ENCODE assay signal across 20 cellular contexts in the genomic region with DNA sequence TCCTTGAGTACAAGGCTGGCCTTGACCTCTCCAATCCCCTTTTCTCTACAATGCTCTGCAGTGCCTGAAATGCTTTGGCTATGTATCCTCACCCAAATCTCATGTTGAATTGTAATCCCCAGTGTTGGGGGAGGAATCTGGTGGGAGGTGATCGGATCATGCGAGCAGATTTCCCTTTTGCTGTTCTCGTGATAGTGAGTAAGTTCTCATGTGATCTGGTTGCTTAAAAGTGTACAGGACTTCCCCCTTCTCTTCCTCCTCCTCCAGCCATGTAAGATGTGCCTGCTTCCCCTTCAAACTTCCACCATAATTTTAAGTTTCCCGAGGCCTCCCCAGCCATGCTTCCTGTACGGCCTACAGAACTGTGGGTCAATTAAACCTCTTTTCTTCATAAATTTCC. TPM values are rescaled to one million over a fixed set of nuclear protein-coding genes. Genes with fewer than 3 reads are reported as not detected.
A peak's percentile ranks its signal among the peaks of the same experiment; 100 is the strongest.
DNase-seq lines count a peak whose midpoint lies in the region; ATAC-seq, FAIRE-seq and TF ChIP-seq lines count a peak whose summit lies in the region.
"Had no signal": no experiment of that assay in that cellular context is flagged by ENCODE, and none has a peak within 500 bp of the region (broad histone marks: within the 10 kb centered on the region; RNA-seq: fewer than 3 reads in every experiment).

No MANE protein-coding gene starts in this region.

- H3K36me3 ChIP-seq in suprapubic skin, result peaks cover 4% of the 10 kb centered on the region

- in situ Hi-C loops in SK-MEL-5 (cut with HindIII; ENCODE audit: low pct_unique_long_range_greater_than_20kb, low sequenced_read_pairs), result no loop called here

- no peaks in the 10 kb centered on the region for H3K9me3 ChIP-seq in suprapubic skin

- H3K27me3 ChIP-seq in suprapubic skin, result no peaks in the 10 kb centered on the region

- H3K9me3 Mint-ChIP-seq in effector memory CD8-positive, alpha-beta T cell, result no peaks in the 10 kb centered on the region
- H3K9me3 Mint-ChIP-seq in stimulated activated effector memory CD8-positive, alpha-beta T cell treated with anti-CD3 and anti-CD28 coated beads, Interleukin-12 subunit alpha, Interleukin-12 subunit beta, amount 100 ng/mL, for 72 hours, result no peaks in the 10 kb centered on the region
- H3K9me3 Mint-ChIP-seq in activated CD4-positive, alpha-beta memory T cell treated with anti-CD3 and anti-CD28 coated beads for 36 hours, result no peaks in the 10 kb centered on the region
- H3K9me3 Mint-ChIP-seq: CD4-positive, alpha-beta T cell; GM23338 had no signal

- peaks cover 3% of the 10 kb centered on the region for H3K36me3 Mint-ChIP-seq in effector memory CD8-positive, alpha-beta T cell (ENCODE audit: insufficient read depth)
- peaks cover 5% of the 10 kb centered on the region for H3K36me3 Mint-ChIP-seq in stimulated activated effector memory CD8-positive, alpha-beta T cell treated with anti-CD3 and anti-CD28 coated beads, Interleukin-12 subunit alpha, Interleukin-12 subunit beta, amount 100 ng/mL, for 72 hours
- H3K36me3 Mint-ChIP-seq in activated CD4-positive, alpha-beta memory T cell treated with anti-CD3 and anti-CD28 coated beads for 36 hours, result no peaks in the 10 kb centered on the region

- TF ChIP-seq CTCF in suprapubic skin (IDR thresholded peaks at IDR 0.05), result no peak

- no peak overlapping the region for H3K27ac ChIP-seq in suprapubic skin

- no peak overlapping the region for H3K4me3 Mint-ChIP-seq in effector memory CD8-positive, alpha-beta T cell
- no peak overlapping the region for H3K4me3 Mint-ChIP-seq in stimulated activated effector memory CD8-positive, alpha-beta T cell treated with anti-CD3 and anti-CD28 coated beads, Interleukin-12 subunit alpha, Interleukin-12 subunit beta, amount 100 ng/mL, for 72 hours
- H3K4me3 Mint-ChIP-seq in activated CD4-positive, alpha-beta memory T cell treated with anti-CD3 and anti-CD28 coated beads for 36 hours, result no peak overlapping the region
- H3K4me3 Mint-ChIP-seq: CD4-positive, alpha-beta T cell; GM23338 had no signal

- POLR2A ChIA-PET in activated CD4-positive, alpha-beta memory T cell treated with anti-CD3 and anti-CD28 coated beads for 36 hours (lab: Charles Lee), result no interaction called here

- H3K4me3 ChIP-seq in suprapubic skin, result no peak overlapping the region
- H3K4me3 ChIP-seq: GM12878, GM23338 had no signal

- H3K4me1 Mint-ChIP-seq in effector memory CD8-positive, alpha-beta T cell (ENCODE audit: low read depth in 2 of 2), result peaks cover 5 to 17% of the 10 kb centered on the region in 2 donors
- peaks cover 41% of the 10 kb centered on the region for H3K4me1 Mint-ChIP-seq in stimulated activated effector memory CD8-positive, alpha-beta T cell treated with anti-CD3 and anti-CD28 coated beads, Interleukin-12 subunit alpha, Interleukin-12 subunit beta, amount 100 ng/mL, for 72 hours
- peaks cover 12% of the 10 kb centered on the region for H3K4me1 Mint-ChIP-seq in activated CD4-positive, alpha-beta memory T cell treated with anti-CD3 and anti-CD28 coated beads for 36 hours (ENCODE audit: low read depth)

- H3K27ac Mint-ChIP-seq in effector memory CD8-positive, alpha-beta T cell, result peak overlapping the region; percentile 8 to 9
- peak overlapping the region; percentile 71 for H3K27ac Mint-ChIP-seq in stimulated activated effector memory CD8-positive, alpha-beta T cell treated with anti-CD3 and anti-CD28 coated beads, Interleukin-12 subunit alpha, Interleukin-12 subunit beta, amount 100 ng/mL, for 72 hours
- no peak overlapping the region for H3K27ac Mint-ChIP-seq in activated CD4-positive, alpha-beta memory T cell treated with anti-CD3 and anti-CD28 coated beads for 36 hours
- H3K27ac Mint-ChIP-seq: CD4-positive, alpha-beta T cell; GM23338 had no signal

- intact Hi-C loops in activated CD4-positive, alpha-beta memory T cell treated with anti-CD3 and anti-CD28 coated beads for 36 hours (cut with micrococcal nuclease), result no loop called here

- no peak for TF ChIP-seq EP300 in suprapubic skin (IDR thresholded peaks at IDR 0.05)

- DNase-seq in GM18507 (ENCODE audit: extremely low spot score, insufficient read length, low read depth), result no peak
- peak; percentile 61 for DNase-seq in SK-MEL-5 (ENCODE audit: low read depth, low spot score)
- no peak for DNase-seq in effector memory CD8-positive, alpha-beta T cell
- no peak for DNase-seq in stimulated activated effector memory CD8-positive, alpha-beta T cell treated with anti-CD3 and anti-CD28 coated beads, Interleukin-12 subunit alpha, Interleukin-12 subunit beta, amount 100 ng/mL, for 72 hours (ENCODE audit: low spot score in 2 of 2)
- no peak for DNase-seq in NCI-H2196 (lab: John Stamatoyannopoulos, UW; ENCODE audit: unreplicated experiment)
- DNase-seq in activated CD4-positive, alpha-beta memory T cell treated with anti-CD3 and anti-CD28 coated beads for 36 hours, result no peak
- no peak for DNase-seq in activated CD8-positive, alpha-beta memory T cell treated with anti-CD3 and anti-CD28 coated beads for 24 hours
- DNase-seq in suprapubic skin (ENCODE audit: low spot score in 2 of 2), result no peak
- DNase-seq: ACHN; CD4-positive, alpha-beta T cell; DMS153; NCI-H1417; NCI-H187; NCI-H226; NCI-H524; SW 1271 had no signal

- FAIRE-seq in GM18507 (lab: Jason Lieb, UNC), result peak; percentile 41
- FAIRE-seq: GM12878, GM19239 had no signal

- no peaks in the 10 kb centered on the region for H3K27me3 Mint-ChIP-seq in effector memory CD8-positive, alpha-beta T cell
- H3K27me3 Mint-ChIP-seq in activated CD4-positive, alpha-beta memory T cell treated with anti-CD3 and anti-CD28 coated beads for 36 hours, result no peaks in the 10 kb centered on the region
- H3K27me3 Mint-ChIP-seq: CD4-positive, alpha-beta T cell had no signal

- CTCF ChIA-PET in activated CD4-positive, alpha-beta memory T cell treated with anti-CD3 and anti-CD28 coated beads for 36 hours (lab: Charles Lee), result interaction anchor here (3.9 kb wide), 1 partner anchor 11 kb away, joined by 22 read pairs; no protein-coding TSS in a partner anchor

- H3K4me1 ChIP-seq in suprapubic skin, result peaks cover under 1% of the 10 kb centered on the region

- TF ChIP-seq POLR2A in suprapubic skin (IDR thresholded peaks at IDR 0.05), result no peak

- 74% methylated on average over 5 of the region's 5 CpGs for WGBS in suprapubic skin

- ATAC-seq in effector memory CD8-positive, alpha-beta T cell (replicated peaks), result no peak
- no peak for ATAC-seq in stimulated activated effector memory CD8-positive, alpha-beta T cell treated with anti-CD3 and anti-CD28 coated beads, Interleukin-12 subunit alpha, Interleukin-12 subunit beta, amount 100 ng/mL, for 72 hours
- ATAC-seq: GM12878, GM23338, HCT116 had no signal

RNA-seq across cellular contexts. Expression of a gene that starts 28.5 kb away (rescaled TPM):
- 5.5 and 6.0 TPM in 2 replicates for total RNA-seq in SK-MEL-5 (2014; rRNA removed; shearing (Covaris generic))
- 24.1 and 27.8 TPM in 2 replicates for polyA plus RNA-seq in SK-MEL-5 (2015; cell fraction: cytosol; rRNA removed)
- 22.0 and 33.7 TPM in 2 replicates for polyA plus RNA-seq in SK-MEL-5 (2015; cell fraction: nucleus; rRNA removed)
- total RNA-seq in activated CD4-positive, alpha-beta memory T cell treated with anti-CD3 and anti-CD28 coated beads for 36 hours, result 100 to 1,000 TPM; 127 to 130 TPM
- 10 to 100 TPM; 10.5 to 27.1 (median 14.4) TPM for total RNA-seq in suprapubic skin

Comparison
In these comparisons a context has a peak if more than half of its experiments do, and no peak if none do; other contexts are left out.
1. RNA of a gene that starts 28.5 kb away (total RNA-seq): 127 to 130 TPM in activated CD4-positive, alpha-beta memory T cell treated with anti-CD3 and anti-CD28 coated beads for 36 hours; 10.5 to 27.1 TPM in suprapubic skin and 5.5 to 6.0 TPM in SK-MEL-5; every median in the first group is over 4 times any median in the second.